Comparison of ENCODE assay signal across 8 cellular contexts in genomic region chr19:55644191-55644833, GRCh38. TPM values are rescaled to one million over a fixed set of nuclear protein-coding genes. Genes with fewer than 3 reads are reported as not detected.
A peak's percentile ranks its signal among the peaks of the same experiment; 100 is the strongest.
DNase-seq lines count a peak whose midpoint lies in the region; ATAC-seq, FAIRE-seq and TF ChIP-seq lines count a peak whose summit lies in the region.

No MANE protein-coding gene starts in this region.

- peak overlapping the region in 1 of 2 donors; percentile 71 for H3K9ac ChIP-seq in kidney (ENCODE audit: low read length in 2 of 2)

- H3K27me3 ChIP-seq in adrenal gland = no peaks in the 10 kb centered on the region

- peaks cover 31% of the 10 kb centered on the region for H3K4me1 Mint-ChIP-seq in T-helper 1 cell treated with Interleukin-12 subunit alpha and Interleukin-12 subunit beta and Interleukin-4 antibody, amounts not matched to agents 30 μg/mL and 1 μg/mL, for 36 hours (ENCODE audit: low read depth)

- no peaks in the 10 kb centered on the region for H3K9me3 Mint-ChIP-seq in T-helper 1 cell treated with Interleukin-12 subunit alpha and Interleukin-12 subunit beta and Interleukin-4 antibody, amounts not matched to agents 30 μg/mL and 1 μg/mL, for 36 hours

- H3K4me3 ChIP-seq in adrenal gland (peak overlapping the region in 3 of 4 donors; percentile 68 to 91 (median 81)), kidney (ENCODE audit: low read length in 2 of 2) (peak overlapping the region; percentile 72 to 79)

- H3K36me3 ChIP-seq in adrenal gland (replicated peaks in 1 of 2) (peaks cover 0 to 14% of the 10 kb centered on the region in 2 donors), kidney (ENCODE audit: control insufficient read depth in 1 of 2, insufficient read depth in 2 of 2, low read length in 2 of 2) (no peaks in the 10 kb centered on the region)

- H3K4me3 Mint-ChIP-seq in T-helper 1 cell treated with Interleukin-12 subunit alpha and Interleukin-12 subunit beta and Interleukin-4 antibody, amounts not matched to agents 30 μg/mL and 1 μg/mL, for 36 hours = peak overlapping the region; percentile 96

- peaks cover 9% of the 10 kb centered on the region for H3K36me3 Mint-ChIP-seq in T-helper 1 cell treated with Interleukin-12 subunit alpha and Interleukin-12 subunit beta and Interleukin-4 antibody, amounts not matched to agents 30 μg/mL and 1 μg/mL, for 36 hours (ENCODE audit: low read depth)

- H3K4me1 ChIP-seq in adrenal gland (replicated peaks in 1 of 2) = peaks cover 41 to 54% of the 10 kb centered on the region in 2 donors
- peaks cover 4 to 47% of the 10 kb centered on the region in 2 donors for H3K4me1 ChIP-seq in kidney (ENCODE audit: control insufficient read depth in 1 of 2, insufficient read depth in 1 of 2, low read depth in 1 of 2, low read length in 2 of 2)

- no peak for TF ChIP-seq POLR2A in adrenal gland (IDR thresholded peaks at IDR 0.05)

- H3K27ac Mint-ChIP-seq in T-helper 1 cell treated with Interleukin-12 subunit alpha and Interleukin-12 subunit beta and Interleukin-4 antibody, amounts not matched to agents 30 μg/mL and 1 μg/mL, for 36 hours = peak overlapping the region; percentile 93

- TF ChIP-seq CTCF in adrenal gland (IDR thresholded peaks at IDR 0.05) (no peak), kidney (IDR thresholded peaks at IDR 0.05; ENCODE audit: borderline replicate concordance, extremely low read depth, insufficient read depth) (no peak)

- no peak for ATAC-seq in GM21423 (IDR thresholded peaks at IDR 0.05; ENCODE audit: unreplicated experiment)

- H3K9me3 ChIP-seq in adrenal gland (replicated peaks in 1 of 3) = no peaks in the 10 kb centered on the region
- H3K9me3 ChIP-seq in kidney (ENCODE audit: control insufficient read depth in 1 of 2, low read length in 2 of 2) = no peaks in the 10 kb centered on the region

- intact Hi-C loops in adrenal gland (cut with DNase I) = no loop called here
- intact Hi-C loops in kidney (cut with DNase I) = no loop called here

- H3K27me3 Mint-ChIP-seq in T-helper 1 cell treated with Interleukin-12 subunit alpha and Interleukin-12 subunit beta and Interleukin-4 antibody, amounts not matched to agents 30 μg/mL and 1 μg/mL, for 36 hours (ENCODE audit: low read depth) = no peaks in the 10 kb centered on the region

- H3K27ac ChIP-seq in adrenal gland (peak overlapping the region in 4 of 5 donors; percentile 88 to 94 (median 90)), kidney (ENCODE audit: low read depth in 2 of 2, low read length in 2 of 2) (peak overlapping the region in 1 of 2 donors; percentile 72), substantia nigra (ENCODE audit: low read depth, low read length, poor library complexity, severe bottlenecking) (peak overlapping the region; percentile 78)

- no peak for FAIRE-seq in kidney (lab: Jason Lieb, UNC)

- WGBS in adrenal gland, 4 donors = 39 to 53% (median 47%) methylated on average over 12 of the region's 12 CpGs

- DNase-seq in T-helper 1 cell (no peak), adrenal gland (no peak), kidney (peak; percentile 74), substantia nigra (lab: John Stamatoyannopoulos, UW) (no peak), epidermal melanocyte (ENCODE audit: insufficient read length, low spot score) (no peak)
- DNase-seq in central memory CD4-positive, alpha-beta T cell = no peak

RNA-seq across cellular contexts. Expression of gene ZNF581, which starts 0.9 kb away (rescaled TPM):
- 10 to 100 TPM; 16.8 to 55.7 (median 23.7) TPM for total RNA-seq in adrenal gland
- polyA plus RNA-seq in adrenal gland = 10 to 100 TPM in 2 of 3 donors, 1 to 10 TPM in 1; 8.7 to 23.3 (median 22.4) TPM
- 23.6 TPM for total RNA-seq in kidney
- polyA plus RNA-seq in kidney (ENCODE audit: insufficient read depth, low read depth, low replicate concordance) = 22.0 TPM

RNA-seq across cellular contexts. Expression of gene ZNF580, which starts 3.5 kb away (rescaled TPM):
- total RNA-seq in adrenal gland = 10 to 100 TPM; 23.3 to 68.7 (median 46.0) TPM
- 100 to 1,000 TPM in 1 of 3 donors, 10 to 100 TPM in 2; 16.6 to 101 (median 97.5) TPM for polyA plus RNA-seq in adrenal gland
- total RNA-seq in kidney = 56.8 TPM
- polyA plus RNA-seq in kidney (ENCODE audit: insufficient read depth, low read depth, low replicate concordance) = 47.0 TPM

RNA-seq across cellular contexts. Expression of gene CCDC106, which starts 3.7 kb away (rescaled TPM):
- total RNA-seq in adrenal gland (10 to 100 TPM; 22.1 to 42.8 (median 27.9) TPM), kidney (22.7 TPM)
- polyA plus RNA-seq in adrenal gland (10 to 100 TPM; 14.8 to 63.8 (median 42.8) TPM), kidney (ENCODE audit: insufficient read depth, low read depth, low replicate concordance) (51.9 TPM)

RNA-seq across cellular contexts. Expression of gene U2AF2, which starts 10.5 kb away (rescaled TPM):
- 100 to 1,000 TPM in 6 of 8 donors, 10 to 100 TPM in 2; 76.0 to 178 (median 122) TPM for total RNA-seq in adrenal gland
- polyA plus RNA-seq in adrenal gland = 100 to 1,000 TPM in 1 of 3 donors, 10 to 100 TPM in 2; 58.9 to 243 (median 85.3) TPM
- total RNA-seq in kidney = 161 TPM
- 54.8 TPM for polyA plus RNA-seq in kidney (ENCODE audit: insufficient read depth, low read depth, low replicate concordance)

RNA-seq across cellular contexts. Expression of gene ZNF784, which starts 19.9 kb away (rescaled TPM):
- total RNA-seq in adrenal gland (10 to 100 TPM in 3 of 8 donors, 1 to 10 TPM in 5; 8.3 to 16.3 (median 9.8) TPM), kidney (9.8 TPM)
- polyA plus RNA-seq in adrenal gland (10 to 100 TPM in 1 of 3 donors, 1 to 10 TPM in 2; 3.5 to 13.6 (median 8.3) TPM), kidney (ENCODE audit: insufficient read depth, low read depth, low replicate concordance) (6.6 TPM)
